Comparison of ENCODE assay signal across 6 cellular contexts in genomic region chr22:37677628-37677974, GRCh38. TPM values are rescaled to one million over a fixed set of nuclear protein-coding genes. Genes with fewer than 3 reads are reported as not detected.
DNase-seq lines count a peak whose midpoint lies in the region; ATAC-seq and TF ChIP-seq lines count a peak whose summit lies in the region.
"Not testable (repeated sequence)": the region's sequence is repeated elsewhere in the genome, so short reads cannot be mapped to it uniquely, and the experiment has no call there.

No MANE protein-coding gene starts in this region.

- not testable (repeated sequence) for H3K27me3 Mint-ChIP-seq in naive B cell

- H3K27ac ChIP-seq in Peyer's patch (peak overlapping the region; percentile 90 to 98 (median 92)), ascending aorta (peak overlapping the region; percentile 91 to 94)
- H3K27ac ChIP-seq in suprapubic skin, result not testable (repeated sequence)

- peak overlapping the region; percentile 86 to 96 (median 92) for H3K4me3 Mint-ChIP-seq in naive B cell

- intact Hi-C loops in ascending aorta (cut with DNase I), result loop anchor here (2.0 to 5.0 kb wide), 3 partner anchors 69 to 130 kb away; partner anchors contain the start of genes CDC42EP1 and GGA1

- H3K4me1 Mint-ChIP-seq in naive B cell, result peaks cover 42 to 58% (median 45%) of the 10 kb centered on the region in 3 donors

- H3K27ac Mint-ChIP-seq in naive B cell, result peak overlapping the region; percentile 96 to 100 (median 99)

- not testable (repeated sequence) for H3K27me3 ChIP-seq in GM06990 (replicated peaks; ENCODE audit: control insufficient read depth, insufficient read depth, low read length); Peyer's patch; ascending aorta; suprapubic skin

- TF ChIP-seq POLR2A in Peyer's patch (IDR thresholded peaks at IDR 0.05); suprapubic skin (IDR thresholded peaks at IDR 0.05): not testable (repeated sequence)

- not testable (repeated sequence) for DNase-seq in GM06990 (ENCODE audit: extremely low read depth, insufficient read length); Peyer's patch; ascending aorta (ENCODE audit: low spot score in 2 of 2); foreskin fibroblast; naive B cell; suprapubic skin (ENCODE audit: low spot score in 2 of 2)

- not testable (repeated sequence) for H3K9me3 ChIP-seq in Peyer's patch, ascending aorta, suprapubic skin

- not testable (repeated sequence) for H3K36me3 Mint-ChIP-seq in naive B cell

- not testable (repeated sequence) for H3K9me3 Mint-ChIP-seq in naive B cell

- H3K36me3 ChIP-seq in GM06990 (ENCODE audit: control insufficient read depth, insufficient read depth, low read length) (peaks cover 10% of the 10 kb centered on the region), ascending aorta (peaks cover 25 to 28% of the 10 kb centered on the region in 2 donors)
- not testable (repeated sequence) for H3K36me3 ChIP-seq in Peyer's patch, suprapubic skin

- TF ChIP-seq CTCF in GM06990 (IDR thresholded peaks at IDR 0.05; ENCODE audit: insufficient read depth, low read length, poor library complexity, severe bottlenecking); Peyer's patch (IDR thresholded peaks at IDR 0.05); ascending aorta (IDR thresholded peaks at IDR 0.05); foreskin fibroblast (IDR thresholded peaks at IDR 0.05; ENCODE audit: low read depth, low read length); suprapubic skin (IDR thresholded peaks at IDR 0.05): not testable (repeated sequence)

- not testable (repeated sequence) for TF ChIP-seq EP300 in suprapubic skin (IDR thresholded peaks at IDR 0.05)

- ATAC-seq in naive B cell (ENCODE audit: low read depth in 2 of 2), result not testable (repeated sequence)

- peak overlapping the region; percentile 84 for H3K4me3 ChIP-seq in GM06990 (replicated peaks; ENCODE audit: low read depth, low read length)
- H3K4me3 ChIP-seq in Peyer's patch, result peak overlapping the region; percentile 50 to 68 (median 62)
- H3K4me3 ChIP-seq in ascending aorta, result peak overlapping the region; percentile 58 to 81
- H3K4me3 ChIP-seq in foreskin fibroblast (ENCODE audit: low read depth in 1 of 2, low read length in 2 of 2), result peak overlapping the region; percentile 90 to 100
- H3K4me3 ChIP-seq in suprapubic skin, result peak overlapping the region; percentile 52

- 63% methylated on average over 11 of the region's 11 CpGs for WGBS in suprapubic skin

- H3K4me1 ChIP-seq in Peyer's patch (peaks cover 3 to 65% (median 16%) of the 10 kb centered on the region in 4 donors), ascending aorta (peaks cover 15 to 30% of the 10 kb centered on the region in 2 donors), suprapubic skin (peaks cover 70% of the 10 kb centered on the region)

RNA-seq across cellular contexts. Expression of gene LGALS1, which starts 2.2 kb away (rescaled TPM):
- 100 to 1,000 TPM in 1 of 4 donors, 10 to 100 TPM in 3; 44.8 to 352 (median 73.5) TPM for total RNA-seq in Peyer's patch
- 2,009 TPM for total RNA-seq in ascending aorta
- polyA plus RNA-seq in naive B cell (ENCODE audit: low read depth in 6 of 6), result 10 to 100 TPM in 4 of 6 donors, 1 to 10 TPM in 2; 4.1 to 35.3 (median 12.8) TPM
- total RNA-seq in suprapubic skin, result 100 to 1,000 TPM; 138 to 277 (median 207) TPM

RNA-seq across cellular contexts. Expression of gene NOL12, which starts 8.5 kb away (rescaled TPM):
- 100 to 1,000 TPM in 1 of 4 donors, 10 to 100 TPM in 3; 37.5 to 144 (median 57.1) TPM for total RNA-seq in Peyer's patch
- total RNA-seq in ascending aorta, result 4.0 TPM
- polyA plus RNA-seq in naive B cell (ENCODE audit: low read depth in 6 of 6), result 10 to 100 TPM; 35.7 to 60.6 (median 40.2) TPM
- total RNA-seq in suprapubic skin, result 10 to 100 TPM; 29.2 to 49.8 (median 40.7) TPM

RNA-seq across cellular contexts. Expression of gene PDXP, which starts 19.1 kb away (rescaled TPM):
- total RNA-seq in Peyer's patch (100 to 1,000 TPM in 3 of 4 donors, 10 to 100 TPM in 1; 19.0 to 146 (median 111) TPM), ascending aorta (10.6 TPM), suprapubic skin (1 to 10 TPM; 4.2 to 6.1 (median 4.9) TPM)
- polyA plus RNA-seq in naive B cell (ENCODE audit: low read depth in 6 of 6), result 10 to 100 TPM in 1 of 6 donors, 1 to 10 TPM in 5; 4.0 to 14.3 (median 7.6) TPM

RNA-seq across cellular contexts. Expression of gene TRIOBP, which starts 19.2 kb away (rescaled TPM):
- total RNA-seq in Peyer's patch (10 to 100 TPM; 54.6 to 89.1 (median 83.6) TPM), ascending aorta (253 TPM), suprapubic skin (10 to 100 TPM; 58.6 to 71.6 (median 64.3) TPM)
- polyA plus RNA-seq in naive B cell (ENCODE audit: low read depth in 6 of 6), result 10 to 100 TPM; 13.7 to 19.5 (median 16.2) TPM

RNA-seq across cellular contexts. Expression of gene SH3BP1, which starts 38.1 kb away (rescaled TPM):
- total RNA-seq in Peyer's patch, result 100 to 1,000 TPM in 1 of 4 donors, 10 to 100 TPM in 3; 55.0 to 135 (median 71.8) TPM
- 33.7 TPM for total RNA-seq in ascending aorta
- 1 to 10 TPM; 2.7 to 8.0 (median 3.2) TPM for polyA plus RNA-seq in naive B cell (ENCODE audit: low read depth in 6 of 6)
- 10 to 100 TPM; 57.1 to 60.7 (median 57.7) TPM for total RNA-seq in suprapubic skin
